2 cellular contexts compared by ENCODE assay signal in genomic region chr1:236103646-236104218, GRCh38.
TF ChIP-seq lines count a peak whose summit lies in the region.

No MANE protein-coding gene starts in this region.

TF ChIP-seq in GM23338, 12 proteins besides CTCF, POLR2A, EP300 and RAD21:
- TF ChIP-seq EZH2 (IDR thresholded peaks at IDR 0.05; ENCODE audit: low read depth, unreplicated experiment): no peak
- no peak for TF ChIP-seq ZNF331 (CRISPR knock-in tag; IDR thresholded peaks at IDR 0.05; ENCODE audit: low read depth)
- TF ChIP-seq ZNF462 (CRISPR knock-in tag; IDR thresholded peaks at IDR 0.05): no peak
- TF ChIP-seq, protein P1, sequence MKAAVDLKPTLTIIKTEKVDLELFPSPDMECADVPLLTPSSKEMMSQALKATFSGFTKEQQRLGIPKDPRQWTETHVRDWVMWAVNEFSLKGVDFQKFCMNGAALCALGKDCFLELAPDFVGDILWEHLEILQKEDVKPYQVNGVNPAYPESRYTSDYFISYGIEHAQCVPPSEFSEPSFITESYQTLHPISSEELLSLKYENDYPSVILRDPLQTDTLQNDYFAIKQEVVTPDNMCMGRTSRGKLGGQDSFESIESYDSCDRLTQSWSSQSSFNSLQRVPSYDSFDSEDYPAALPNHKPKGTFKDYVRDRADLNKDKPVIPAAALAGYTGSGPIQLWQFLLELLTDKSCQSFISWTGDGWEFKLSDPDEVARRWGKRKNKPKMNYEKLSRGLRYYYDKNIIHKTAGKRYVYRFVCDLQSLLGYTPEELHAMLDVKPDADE (IDR thresholded peaks at IDR 0.05): no peak
- TF ChIP-seq ZNF114 (CRISPR knock-in tag; IDR thresholded peaks at IDR 0.05): no peak
- TF ChIP-seq CREB1 (CRISPR knock-in tag; IDR thresholded peaks at IDR 0.05; ENCODE audit: low read depth): no peak
- TF ChIP-seq STAT1 (IDR thresholded peaks at IDR 0.05; ENCODE audit: unreplicated experiment): no peak
- no peak for TF ChIP-seq NANOG (IDR thresholded peaks at IDR 0.05; ENCODE audit: borderline replicate concordance)
- no peak for TF ChIP-seq EZH2phosphoT487 (IDR thresholded peaks at IDR 0.05; ENCODE audit: unreplicated experiment)
- TF ChIP-seq JUNB (IDR thresholded peaks at IDR 0.05; ENCODE audit: unreplicated experiment): no peak
- no peak for TF ChIP-seq REST (IDR thresholded peaks at IDR 0.05; ENCODE audit: unreplicated experiment)
- TF ChIP-seq POLR2AphosphoS5 (IDR thresholded peaks at IDR 0.05; ENCODE audit: low read depth): no peak

TF ChIP-seq in HepG2, 621 proteins besides CTCF, POLR2A, EP300 and RAD21:
- no peak for TF ChIP-seq ZNF546 (CRISPR knock-in tag; conservative IDR thresholded peaks at IDR 0.05)
- TF ChIP-seq ZNF652 (CRISPR knock-in tag; IDR thresholded peaks at IDR 0.05; ENCODE audit: borderline replicate concordance, low read depth): no peak
- peak; percentile 72 for TF ChIP-seq SMC3 (IDR thresholded peaks at IDR 0.05; ENCODE audit: low read length)
- TF ChIP-seq STAG1 (CRISPR knock-in tag; IDR thresholded peaks at IDR 0.05): peak; percentile 89
